11 cellular contexts compared by ENCODE assay signal in the genomic region with DNA sequence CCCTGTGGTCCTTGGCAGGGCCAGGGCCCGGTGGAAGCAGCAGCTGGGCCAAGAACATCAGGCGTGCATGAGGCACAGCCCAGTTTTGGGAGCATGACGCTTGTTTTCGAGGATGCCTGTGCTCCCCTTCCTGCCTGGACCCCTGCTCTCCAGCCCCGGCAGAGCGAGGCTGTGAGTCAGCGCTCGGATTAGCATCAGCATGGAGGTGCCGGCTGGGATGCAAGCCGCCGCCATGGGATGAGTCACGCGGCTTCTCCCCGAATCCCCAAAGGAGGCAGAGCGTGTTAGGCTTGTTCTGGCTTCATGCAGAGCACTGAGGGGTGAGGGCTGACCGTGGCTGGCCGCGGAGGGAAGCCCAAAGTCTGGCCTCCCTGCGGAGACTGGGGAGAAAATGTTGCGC. TPM values are rescaled to one million over a fixed set of nuclear protein-coding genes. Genes with fewer than 3 reads are reported as not detected.
DNase-seq lines count a peak whose midpoint lies in the region; ATAC-seq and TF ChIP-seq lines count a peak whose summit lies in the region.
"Not testable (repeated sequence)": the region's sequence is repeated elsewhere in the genome, so short reads cannot be mapped to it uniquely, and the experiment has no call there.
"Had no signal": no experiment of that assay in that cellular context is flagged by ENCODE, and none has a peak within 500 bp of the region (broad histone marks: within the 10 kb centered on the region; RNA-seq: fewer than 3 reads in every experiment).

No MANE protein-coding gene starts in this region.

- TF ChIP-seq POLR2A in breast epithelium (IDR thresholded peaks at IDR 0.05): not testable (repeated sequence)

- not testable (repeated sequence) for H3K4me1 ChIP-seq in breast epithelium; iPS-20b (ENCODE audit: insufficient read depth, low read length); tibial artery

- ATAC-seq in SK-N-SH treated with all-trans-retinoic acid at 6 μM for 48 hours: peak; percentile 77

- DNase-seq in AG09319 (ENCODE audit: extremely low read depth, low read depth): peak; percentile 28
- peak; percentile 77 for DNase-seq in HT1080 (ENCODE audit: low read depth)
- DNase-seq in breast epithelium (ENCODE audit: low spot score in 2 of 2): not testable (repeated sequence)
- DNase-seq in fibroblast of the aortic adventitia (ENCODE audit: low read depth): peak; percentile 90
- DNase-seq in posterior vena cava (ENCODE audit: low spot score): peak; percentile 86
- DNase-seq in tibial artery: peak; percentile 59 to 83

- H3K9me3 ChIP-seq in breast epithelium; iPS-20b (ENCODE audit: insufficient read depth, low read depth, low read length); tibial artery: not testable (repeated sequence)

- H3K27ac ChIP-seq in breast epithelium (peak overlapping the region; percentile 42 to 66), tibial artery (peak overlapping the region; percentile 59 to 65)
- not testable (repeated sequence) for H3K27ac ChIP-seq in iPS-20b (ENCODE audit: low read length)

- H3K9ac ChIP-seq in iPS-20b (ENCODE audit: low read depth, low read length): peak overlapping the region; percentile 69; the same call in 1 of the 2 replicates

- not testable (repeated sequence) for H3K4me3 ChIP-seq in breast epithelium; iPS-20b (ENCODE audit: low read length); tibial artery
- peak overlapping the region; percentile 35 for H3K4me3 ChIP-seq in fibroblast of the aortic adventitia (ENCODE audit: low read depth, low read length)

- H3K36me3 ChIP-seq in breast epithelium; iPS-20b (ENCODE audit: insufficient read depth, low read depth, low read length); tibial artery: not testable (repeated sequence)

- intact Hi-C loops in breast epithelium (cut with DNase I; ENCODE audit: low total_unique reads); posterior vena cava (cut with DNase I): not testable (repeated sequence)
- intact Hi-C loops in tibial artery (cut with DNase I; ENCODE audit: low total_unique reads): loop anchor here (5.0 kb wide), 1 partner anchor 163 kb away; no protein-coding TSS in a partner anchor

- not testable (repeated sequence) for H3K27me3 ChIP-seq in breast epithelium; iPS-20b (ENCODE audit: insufficient read depth, low read length); tibial artery

- TF ChIP-seq CTCF in AG09319 (IDR thresholded peaks at IDR 0.05; ENCODE audit: low read depth, low read length); breast epithelium (IDR thresholded peaks at IDR 0.05); fibroblast of the aortic adventitia (IDR thresholded peaks at IDR 0.05; ENCODE audit: insufficient read depth, low read length); tibial artery (IDR thresholded peaks at IDR 0.05): not testable (repeated sequence)

RNA-seq across cellular contexts. Expression of a gene that starts 23.9 kb away (rescaled TPM):
- not detected in 2 replicates for total RNA-seq in HT1080 (2014; rRNA removed; shearing (Covaris generic))
- polyA plus RNA-seq in HT1080 (2015; cell fraction: cytosol; rRNA removed): not detected in 2 replicates
- polyA plus RNA-seq in HT1080 (2015; cell fraction: nucleus; rRNA removed): not detected in 2 replicates
- total RNA-seq in breast epithelium: 10 to 100 TPM; 23.1 to 84.7 (median 40.6) TPM
- 1.1 and 4.3 TPM in 2 replicates for total RNA-seq in fibroblast of the aortic adventitia (ENCODE audit: low replicate concordance)
- 1 to 10 TPM; 1.4 to 2.7 TPM for total RNA-seq in posterior vena cava
- total RNA-seq: activated naive CD8-positive, alpha-beta T cell treated with anti-CD3 and anti-CD28 coated beads, Interleukin-2, amount 10 ng/mL, durations not matched to agents 7 days and 5 days had no signal

RNA-seq across cellular contexts. Expression of a gene that starts 53.0 kb away (rescaled TPM):
- not detected in 2 replicates for total RNA-seq in HT1080 (2014; rRNA removed; shearing (Covaris generic))
- 0.08 TPM in 1 of 2 replicates, not detected in the other for polyA plus RNA-seq in HT1080 (2015; cell fraction: cytosol; rRNA removed)
- not detected in 2 replicates for polyA plus RNA-seq in HT1080 (2015; cell fraction: nucleus; rRNA removed)
- total RNA-seq in breast epithelium: 10 to 100 TPM in 1 of 3 donors, 1 to 10 TPM in 1, under 1 TPM in 1; 0.59 to 14.4 (median 2.6) TPM
- total RNA-seq in fibroblast of the aortic adventitia (ENCODE audit: low replicate concordance): 13.8 and 50.4 TPM in 2 replicates
- 1 to 10 TPM; 5.4 to 7.9 TPM for total RNA-seq in posterior vena cava
- total RNA-seq: endothelial cell of umbilical vein, occipital lobe had no signal
